ENCODE assay signal across 14 cellular contexts in genomic region chr2:109282360-109282759, GRCh38.
DNase-seq lines count a peak whose midpoint lies in the region; ATAC-seq and TF ChIP-seq lines count a peak whose summit lies in the region.
"Had no signal": no experiment of that assay in that cellular context is flagged by ENCODE, and none has a peak within 500 bp of the region (broad histone marks: within the 10 kb centered on the region; RNA-seq: fewer than 3 reads in every experiment).

No MANE protein-coding gene starts in this region.

- TF ChIP-seq CTCF in brain (conservative IDR thresholded peaks at IDR 0.05) = no peak
- no peak for TF ChIP-seq CTCF in osteocyte (IDR thresholded peaks at IDR 0.05)

- H3K4me3 Mint-ChIP-seq in stimulated activated naive CD8-positive, alpha-beta T cell treated with anti-CD3 and anti-CD28 coated beads, Interleukin-15, amount 100 ng/mL, for 72 hours = no peak overlapping the region
- no peak overlapping the region for H3K4me3 Mint-ChIP-seq in brain
- H3K4me3 Mint-ChIP-seq in osteocyte (ENCODE audit: unreplicated experiment) = no peak overlapping the region
- H3K4me3 Mint-ChIP-seq: CD4-positive, alpha-beta memory T cell had no signal

- H3K27me3 Mint-ChIP-seq in stimulated activated naive CD8-positive, alpha-beta T cell treated with anti-CD3 and anti-CD28 coated beads, Interleukin-15, amount 100 ng/mL, for 72 hours = no peaks in the 10 kb centered on the region
- H3K27me3 Mint-ChIP-seq in brain (no peaks in the 10 kb centered on the region), osteocyte (ENCODE audit: unreplicated experiment) (no peaks in the 10 kb centered on the region)
- H3K27me3 Mint-ChIP-seq: CD4-positive, alpha-beta memory T cell had no signal

- H3K27ac Mint-ChIP-seq in stimulated activated naive CD8-positive, alpha-beta T cell treated with anti-CD3 and anti-CD28 coated beads, Interleukin-15, amount 100 ng/mL, for 72 hours = peak overlapping the region; percentile 77 to 88
- H3K27ac Mint-ChIP-seq in brain = peak overlapping the region in 3 of 5 experiments; percentile 66 to 95 (median 80)
- peak overlapping the region; percentile 2 for H3K27ac Mint-ChIP-seq in osteocyte (ENCODE audit: unreplicated experiment)
- H3K27ac Mint-ChIP-seq: CD4-positive, alpha-beta memory T cell had no signal

- ATAC-seq in stimulated activated naive CD8-positive, alpha-beta T cell treated with anti-CD3 and anti-CD28 coated beads, Interleukin-15, amount 100 ng/mL, for 72 hours = no peak
- ATAC-seq in stimulated activated naive CD8-positive, alpha-beta T cell treated with anti-CD3 and anti-CD28 coated beads, Interleukin-15, Interleukin-2, amounts not matched to agents 100 U/mL and 50 U/mL, for 24 hours = no peak

- H3K9me3 Mint-ChIP-seq in stimulated activated naive CD8-positive, alpha-beta T cell treated with anti-CD3 and anti-CD28 coated beads, Interleukin-15, amount 100 ng/mL, for 72 hours = no peaks in the 10 kb centered on the region
- H3K9me3 Mint-ChIP-seq in brain (no peaks in the 10 kb centered on the region), osteocyte (ENCODE audit: unreplicated experiment) (no peaks in the 10 kb centered on the region)

- no peaks in the 10 kb centered on the region for H3K36me3 Mint-ChIP-seq in brain
- no peaks in the 10 kb centered on the region for H3K36me3 Mint-ChIP-seq in osteocyte (ENCODE audit: unreplicated experiment)
- H3K36me3 Mint-ChIP-seq: CD4-positive, alpha-beta memory T cell had no signal

- DNase-seq in stimulated activated naive CD8-positive, alpha-beta T cell treated with anti-CD3 and anti-CD28 coated beads, Interleukin-15, amount 100 ng/mL, for 72 hours = no peak
- DNase-seq in stimulated activated naive CD8-positive, alpha-beta T cell treated with anti-CD3 and anti-CD28 coated beads, Interleukin-15, Interleukin-2, amounts not matched to agents 100 U/mL and 50 U/mL, for 24 hours = no peak
- no peak for DNase-seq in osteocyte (ENCODE audit: extremely low spot score, unreplicated experiment)
- DNase-seq in NCI-H187 treated with DMSO at 0.1 percent for 48 hours (lab: John Stamatoyannopoulos, UW) = no peak
- no peak for DNase-seq in OCI-M1 (lab: John Stamatoyannopoulos, UW)
- no peak for DNase-seq in 8988T
- DNase-seq: ACHN; BE2C; CD4-positive, alpha-beta memory T cell; DMS153; DMS79 treated with DMSO at 0.1 percent for 48 hours; GF-D8; GOT3 had no signal

- H3K4me1 Mint-ChIP-seq in stimulated activated naive CD8-positive, alpha-beta T cell treated with anti-CD3 and anti-CD28 coated beads, Interleukin-15, amount 100 ng/mL, for 72 hours = peaks cover 41% of the 10 kb centered on the region
- H3K4me1 Mint-ChIP-seq in brain = peaks cover 96% of the 10 kb centered on the region
- H3K4me1 Mint-ChIP-seq in osteocyte (ENCODE audit: unreplicated experiment) = peaks cover 85% of the 10 kb centered on the region

Comparison
In these comparisons a context has a peak if more than half of its experiments do, and no peak if none do; other contexts are left out.
1. H3K27ac Mint-ChIP-seq: peak in every context shown above with its lines; median percentile 82 in stimulated activated naive CD8-positive, alpha-beta T cell treated with anti-CD3 and anti-CD28 coated beads, Interleukin-15, amount 100 ng/mL, for 72 hours; 80 in brain; 2 in osteocyte.